Comparison of ENCODE assay signal across 8 cellular contexts in genomic region chr1:75785964-75786853, GRCh38.
A peak's percentile ranks its signal among the peaks of the same experiment; 100 is the strongest.
DNase-seq lines count a peak whose midpoint lies in the region; ATAC-seq lines count a peak whose summit lies in the region.

Gene RABGGTB, plus strand, starts transcription at chr1:75786256. Its CDS starts 16 bp downstream, at chr1:75786272.

- peak within 1 kb of the TSS; percentile 87 to 99 (median 94) for H3K9ac ChIP-seq in BLaER1 treated with 17β-estradiol and CSF1 and Interleukin-3, amounts not matched to agents 10 nM and 100 nM

- peak within 1 kb of the TSS; percentile 93 to 100 (median 97) for H3K4me2 ChIP-seq in BLaER1 treated with 17β-estradiol and CSF1 and Interleukin-3, amounts not matched to agents 10 nM and 100 nM

- peaks cover 0 to 14% (median 5%) of the 10 kb centered on the region in 11 experiments; a peak in 9 of 22 replicates for H3K9me3 ChIP-seq in BLaER1 treated with 17β-estradiol and CSF1 and Interleukin-3, amounts not matched to agents 10 nM and 100 nM (replicated peaks in 1 of 11)

- peaks cover 39 to 46% (median 44%) of the 10 kb centered on the region in 11 experiments for H4K20me1 ChIP-seq in BLaER1 treated with 17β-estradiol and CSF1 and Interleukin-3, amounts not matched to agents 10 nM and 100 nM

- H3K4me1 ChIP-seq in BLaER1 treated with 17β-estradiol and CSF1 and Interleukin-3, amounts not matched to agents 10 nM and 100 nM = peaks cover 40 to 55% (median 42%) of the 10 kb centered on the region in 10 experiments

- H3K27ac ChIP-seq in BLaER1 treated with 17β-estradiol and CSF1 and Interleukin-3, amounts not matched to agents 10 nM and 100 nM = peak within 1 kb of the TSS; percentile 89 to 99 (median 94)

- DNase-seq in NCI-H748 (lab: John Stamatoyannopoulos, UW; ENCODE audit: unreplicated experiment) = peak; percentile 96
- DNase-seq in activated CD4-positive, alpha-beta T cell treated with anti-CD3 and anti-CD28 coated beads, Interleukin-2, amount 50 U/mL, for 1 hour = peak; percentile 93
- peak; percentile 94 for DNase-seq in dedifferentiated amniotic fluid mesenchymal stem cell (ENCODE audit: extremely low spot score)
- peak; percentile 98 for DNase-seq in left kidney (ENCODE audit: low read depth, low spot score)
- DNase-seq in stimulated activated CD4-positive, alpha-beta T cell treated with anti-CD3 and anti-CD28 coated beads, Interleukin-2, amount 100 ng/mL, for 24 hours = peak; percentile 94 to 95

- ATAC-seq in GM19351 (IDR thresholded peaks at IDR 0.05; ENCODE audit: unreplicated experiment) (peak; percentile 51), HG03521 (IDR thresholded peaks at IDR 0.05; ENCODE audit: unreplicated experiment) (peak; percentile 69)

- H3K27me3 ChIP-seq in BLaER1 treated with 17β-estradiol and CSF1 and Interleukin-3, amounts not matched to agents 10 nM and 100 nM = no peaks in the 10 kb centered on the region

- peak within 1 kb of the TSS; percentile 73 to 85 (median 76) for H3K4me3 ChIP-seq in BLaER1 treated with 17β-estradiol and CSF1 and Interleukin-3, amounts not matched to agents 10 nM and 100 nM

- H3K36me3 ChIP-seq in BLaER1 treated with 17β-estradiol and CSF1 and Interleukin-3, amounts not matched to agents 10 nM and 100 nM = peaks cover 40 to 45% (median 42%) of the 10 kb centered on the region in 11 experiments

Comparison
In these comparisons a context has a peak if more than half of its experiments do, and no peak if none do; other contexts are left out.
1. Peak in every context shown above with its lines: DNase-seq, ATAC-seq, H3K4me3 ChIP-seq and H3K27ac ChIP-seq.